17 cellular contexts compared by ENCODE assay signal in the genomic region with DNA sequence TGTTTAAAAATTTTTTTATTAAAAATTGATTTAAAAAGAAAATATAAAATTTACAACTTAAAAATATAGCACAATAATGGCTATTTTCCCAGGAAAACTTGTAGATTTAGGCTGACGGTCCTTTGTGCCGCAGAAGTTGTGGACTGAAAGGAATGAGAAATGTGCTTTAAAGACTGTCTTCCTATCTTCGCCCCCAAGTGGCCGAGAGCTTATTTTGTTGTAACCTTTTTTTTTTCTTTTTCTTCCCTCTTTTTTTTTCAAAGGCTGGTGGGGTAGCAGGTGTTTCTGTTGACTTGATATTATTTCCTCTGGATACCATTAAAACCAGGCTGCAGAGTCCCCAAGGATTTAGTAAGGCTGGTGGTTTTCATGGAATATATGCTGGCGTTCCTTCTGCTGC. TPM values are rescaled to one million over a fixed set of nuclear protein-coding genes. Genes with fewer than 3 reads are reported as not detected.
DNase-seq lines count a peak whose midpoint lies in the region; ATAC-seq and TF ChIP-seq lines count a peak whose summit lies in the region.
"Had no signal": no experiment of that assay in that cellular context is flagged by ENCODE, and none has a peak within 500 bp of the region (broad histone marks: within the 10 kb centered on the region; RNA-seq: fewer than 3 reads in every experiment).

No MANE protein-coding gene starts in this region.

- peaks cover 46% of the 10 kb centered on the region for H3K79me2 ChIP-seq in GM23338 (replicated peaks; ENCODE audit: insufficient read depth)

- H3K4me3 ChIP-seq in AG09309 (ENCODE audit: control insufficient read depth, low read depth, low read length) (no peak overlapping the region), GM23338 (no peak overlapping the region)
- H3K4me3 ChIP-seq: colonic mucosa, lung, prostate gland, SJSA1, thoracic aorta had no signal

- H3K4me1 Mint-ChIP-seq in GM23338 (peaks cover 10% of the 10 kb centered on the region; the same call in 2 of the 3 replicates), glutamatergic neuron (ENCODE audit: low read depth, unreplicated experiment) (peaks cover 11% of the 10 kb centered on the region)

- no peak overlapping the region for H2AFZ ChIP-seq in GM23338

- peak; percentile 15 for TF ChIP-seq CTCF in AG09309 (IDR thresholded peaks at IDR 0.05; ENCODE audit: control insufficient read depth, insufficient read depth, low read depth, low read length, missing control alignments)
- TF ChIP-seq CTCF in GM23338 (conservative IDR thresholded peaks at IDR 0.05; ENCODE audit: low read depth in 2 of 2) = peak; percentile 53 to 59
- peak; percentile 46 for TF ChIP-seq CTCF in glutamatergic neuron (IDR thresholded peaks at IDR 0.05; ENCODE audit: partially characterized antibody, unreplicated experiment)
- no peak for TF ChIP-seq CTCF in GM20000 (IDR thresholded peaks at IDR 0.05; ENCODE audit: extremely low read depth, missing control alignments)

- H3K9me2 ChIP-seq in GM23338 (ENCODE audit: insufficient read depth) = no peaks in the 10 kb centered on the region

- H3K27me3 ChIP-seq in GM23338 (ENCODE audit: insufficient read depth) = no peaks in the 10 kb centered on the region
- H3K27me3 ChIP-seq: colonic mucosa, SJSA1 had no signal

- no peaks in the 10 kb centered on the region for H3K36me3 ChIP-seq in GM23338 (ENCODE audit: insufficient read depth)
- H3K36me3 ChIP-seq: colonic mucosa, prostate gland, SJSA1 had no signal

- no peak for DNase-seq in AG09309 (ENCODE audit: low read depth)
- DNase-seq in GM23338 (ENCODE audit: low spot score) = peak; percentile 87
- DNase-seq in RPMI7951 (ENCODE audit: low read depth) = peak; percentile 14
- DNase-seq in glutamatergic neuron = peak; percentile 18
- DNase-seq in epidermal melanocyte (ENCODE audit: insufficient read length, low spot score) = no peak
- DNase-seq in T-helper 2 cell = no peak
- DNase-seq in NCI-H2107 (lab: John Stamatoyannopoulos, UW) = no peak
- DNase-seq in GM20000 (ENCODE audit: low spot score) = no peak
- DNase-seq: activated CD4-positive, alpha-beta T cell treated with anti-CD3 and anti-CD28 coated beads for 4 hours; activated gamma-delta T cell treated with Interleukin-2 at 50 U/mL for 16 hours; CD4-positive, alpha-beta T cell; colonic mucosa; NCI-H2081 treated with DMSO at 0.1 percent for 48 hours had no signal

- no peak overlapping the region for H3K4me2 ChIP-seq in GM23338

- H3K4me1 ChIP-seq in GM23338 (ENCODE audit: insufficient read depth) = peaks cover 8% of the 10 kb centered on the region; the same call in 1 of the 2 replicates
- H3K4me1 ChIP-seq: prostate gland had no signal

- H3K27me3 Mint-ChIP-seq in GM23338 (ENCODE audit: insufficient read depth, low read depth, poor library complexity) = peaks cover 2% of the 10 kb centered on the region
- H3K27me3 Mint-ChIP-seq in glutamatergic neuron (ENCODE audit: unreplicated experiment) = no peaks in the 10 kb centered on the region
- H3K27me3 Mint-ChIP-seq: CD4-positive, alpha-beta T cell had no signal

- peak; percentile 51; the same call in 1 of the 3 replicates for ATAC-seq in GM23338

- H3F3A ChIP-seq in GM23338 (replicated peaks; ENCODE audit: low read depth) = no peaks in the 10 kb centered on the region

- H3K9me3 Mint-ChIP-seq in GM23338 (no peaks in the 10 kb centered on the region), glutamatergic neuron (ENCODE audit: unreplicated experiment) (no peaks in the 10 kb centered on the region)

- H3K27ac ChIP-seq in GM23338 (ENCODE audit: low read depth) = no peak overlapping the region
- H3K27ac ChIP-seq: colonic mucosa, prostate gland, SJSA1, thoracic aorta had no signal

- H3K4me3 Mint-ChIP-seq in GM23338 = no peak overlapping the region
- H3K4me3 Mint-ChIP-seq in glutamatergic neuron (ENCODE audit: unreplicated experiment) = no peak overlapping the region
- H3K4me3 Mint-ChIP-seq: CD4-positive, alpha-beta T cell had no signal

- peaks cover 19% of the 10 kb centered on the region for H3K36me3 Mint-ChIP-seq in GM23338 (ENCODE audit: low read depth)
- H3K36me3 Mint-ChIP-seq in glutamatergic neuron (ENCODE audit: unreplicated experiment) = peaks cover 5% of the 10 kb centered on the region

- H3K27ac Mint-ChIP-seq in GM23338 (no peak overlapping the region), glutamatergic neuron (ENCODE audit: unreplicated experiment) (no peak overlapping the region)
- H3K27ac Mint-ChIP-seq: CD4-positive, alpha-beta T cell had no signal

- no peaks in the 10 kb centered on the region for H4K20me1 ChIP-seq in GM23338 (replicated peaks; ENCODE audit: insufficient read depth)

TF ChIP-seq in GM23338, 12 proteins besides CTCF, POLR2A, EP300 and RAD21 (continues in another document):
- TF ChIP-seq CREB1 (CRISPR knock-in tag; IDR thresholded peaks at IDR 0.05; ENCODE audit: low read depth) = no peak
- TF ChIP-seq, protein P1, sequence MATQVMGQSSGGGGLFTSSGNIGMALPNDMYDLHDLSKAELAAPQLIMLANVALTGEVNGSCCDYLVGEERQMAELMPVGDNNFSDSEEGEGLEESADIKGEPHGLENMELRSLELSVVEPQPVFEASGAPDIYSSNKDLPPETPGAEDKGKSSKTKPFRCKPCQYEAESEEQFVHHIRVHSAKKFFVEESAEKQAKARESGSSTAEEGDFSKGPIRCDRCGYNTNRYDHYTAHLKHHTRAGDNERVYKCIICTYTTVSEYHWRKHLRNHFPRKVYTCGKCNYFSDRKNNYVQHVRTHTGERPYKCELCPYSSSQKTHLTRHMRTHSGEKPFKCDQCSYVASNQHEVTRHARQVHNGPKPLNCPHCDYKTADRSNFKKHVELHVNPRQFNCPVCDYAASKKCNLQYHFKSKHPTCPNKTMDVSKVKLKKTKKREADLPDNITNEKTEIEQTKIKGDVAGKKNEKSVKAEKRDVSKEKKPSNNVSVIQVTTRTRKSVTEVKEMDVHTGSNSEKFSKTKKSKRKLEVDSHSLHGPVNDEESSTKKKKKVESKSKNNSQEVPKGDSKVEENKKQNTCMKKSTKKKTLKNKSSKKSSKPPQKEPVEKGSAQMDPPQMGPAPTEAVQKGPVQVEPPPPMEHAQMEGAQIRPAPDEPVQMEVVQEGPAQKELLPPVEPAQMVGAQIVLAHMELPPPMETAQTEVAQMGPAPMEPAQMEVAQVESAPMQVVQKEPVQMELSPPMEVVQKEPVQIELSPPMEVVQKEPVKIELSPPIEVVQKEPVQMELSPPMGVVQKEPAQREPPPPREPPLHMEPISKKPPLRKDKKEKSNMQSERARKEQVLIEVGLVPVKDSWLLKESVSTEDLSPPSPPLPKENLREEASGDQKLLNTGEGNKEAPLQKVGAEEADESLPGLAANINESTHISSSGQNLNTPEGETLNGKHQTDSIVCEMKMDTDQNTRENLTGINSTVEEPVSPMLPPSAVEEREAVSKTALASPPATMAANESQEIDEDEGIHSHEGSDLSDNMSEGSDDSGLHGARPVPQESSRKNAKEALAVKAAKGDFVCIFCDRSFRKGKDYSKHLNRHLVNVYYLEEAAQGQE (IDR thresholded peaks at IDR 0.05; ENCODE audit: unreplicated experiment) = no peak
- TF ChIP-seq STAT1 (IDR thresholded peaks at IDR 0.05; ENCODE audit: unreplicated experiment) = no peak
- no peak for TF ChIP-seq EZH2phosphoT487 (IDR thresholded peaks at IDR 0.05; ENCODE audit: unreplicated experiment)
- TF ChIP-seq JUNB (IDR thresholded peaks at IDR 0.05; ENCODE audit: unreplicated experiment) = no peak
- no peak for TF ChIP-seq NANOG (IDR thresholded peaks at IDR 0.05; ENCODE audit: borderline replicate concordance)

RNA-seq across cellular contexts. Expression of a gene that starts 15.5 kb away (rescaled TPM):
- 28.5 and 40.2 TPM in 2 replicates for total RNA-seq in GM23338 (2014; rRNA removed; shearing (Covaris generic))
- polyA plus RNA-seq in GM23338 (2016; fragmentation: Nextera tagmentation; extraction: Ambion mirVana) = 20.5 and 24.8 TPM in 2 replicates
- 27.2 and 31.3 TPM in 2 replicates for total RNA-seq in RPMI7951 (2014; rRNA removed; shearing (Covaris generic))
- total RNA-seq in glutamatergic neuron (ENCODE audit: unreplicated experiment) = 12.7 TPM

Comparison
In these comparisons a context has a peak if more than half of its experiments do, and no peak if none do; other contexts are left out.
1. DNase-seq: peak in GM23338 (single experiment), RPMI7951 (single experiment) and glutamatergic neuron (single experiment); none in AG09309 (single experiment), epidermal melanocyte (single experiment), T-helper 2 cell (0 of 5), NCI-H2107 (single experiment) and GM20000 (single experiment).